Comparison of ENCODE assay signal across 2 cellular contexts in the genomic region with DNA sequence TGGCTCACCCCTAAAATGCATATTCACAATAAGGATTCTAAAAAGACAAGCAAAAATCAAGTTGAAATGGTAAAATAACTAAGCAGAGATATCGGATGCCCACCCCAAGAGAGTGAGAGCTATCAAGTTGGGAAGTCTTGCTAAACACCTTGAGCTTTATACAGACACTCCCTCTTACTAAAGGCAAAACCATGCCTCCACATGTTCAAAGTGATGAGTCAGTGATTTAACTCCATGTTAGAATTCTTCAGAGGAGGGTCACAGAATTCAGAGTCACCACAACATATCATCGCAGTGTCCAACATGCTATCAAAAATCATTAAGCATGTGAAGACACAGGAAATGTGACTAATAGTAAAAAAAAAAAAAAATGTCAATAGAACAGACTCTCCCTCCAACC.
A peak's percentile ranks its signal among the peaks of the same experiment; 100 is the strongest.
TF ChIP-seq lines count a peak whose summit lies in the region.

No MANE protein-coding gene starts in this region.

TF ChIP-seq in HepG2, 621 proteins besides CTCF, POLR2A, EP300 and RAD21:
- peak; percentile 80 to 87 for TF ChIP-seq MAFK (conservative IDR thresholded peaks at IDR 0.05 in 1 of 2, IDR thresholded peaks at IDR 0.05 in 1 of 2; ENCODE audit: low read length in 2 of 2)
- peak; percentile 82 for TF ChIP-seq MAFF (IDR thresholded peaks at IDR 0.05; ENCODE audit: low read depth, low read length)
- TF ChIP-seq, protein P1, sequence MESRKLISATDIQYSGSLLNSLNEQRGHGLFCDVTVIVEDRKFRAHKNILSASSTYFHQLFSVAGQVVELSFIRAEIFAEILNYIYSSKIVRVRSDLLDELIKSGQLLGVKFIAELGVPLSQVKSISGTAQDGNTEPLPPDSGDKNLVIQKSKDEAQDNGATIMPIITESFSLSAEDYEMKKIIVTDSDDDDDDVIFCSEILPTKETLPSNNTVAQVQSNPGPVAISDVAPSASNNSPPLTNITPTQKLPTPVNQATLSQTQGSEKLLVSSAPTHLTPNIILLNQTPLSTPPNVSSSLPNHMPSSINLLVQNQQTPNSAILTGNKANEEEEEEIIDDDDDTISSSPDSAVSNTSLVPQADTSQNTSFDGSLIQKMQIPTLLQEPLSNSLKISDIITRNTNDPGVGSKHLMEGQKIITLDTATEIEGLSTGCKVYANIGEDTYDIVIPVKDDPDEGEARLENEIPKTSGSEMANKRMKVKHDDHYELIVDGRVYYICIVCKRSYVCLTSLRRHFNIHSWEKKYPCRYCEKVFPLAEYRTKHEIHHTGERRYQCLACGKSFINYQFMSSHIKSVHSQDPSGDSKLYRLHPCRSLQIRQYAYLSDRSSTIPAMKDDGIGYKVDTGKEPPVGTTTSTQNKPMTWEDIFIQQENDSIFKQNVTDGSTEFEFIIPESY (CRISPR knock-in tag; IDR thresholded peaks at IDR 0.05), result no peak
TF ChIP-seq in HepG2: peak in this region for 2.

TF ChIP-seq in K562, 482 proteins besides CTCF, POLR2A, EP300 and RAD21:
- TF ChIP-seq RBBP5 (IDR thresholded peaks at IDR 0.05; ENCODE audit: borderline replicate concordance, insufficient read depth, low read length, poor library complexity, severe bottlenecking) (no peak), MAFK (IDR thresholded peaks at IDR 0.05; ENCODE audit: low read length) (0 out of 2 replicates have a peak, but pooled peaks have one; percentile 35), MAFF (IDR thresholded peaks at IDR 0.05; ENCODE audit: low read length) (0 out of 2 replicates have a peak, but pooled peaks have one; percentile 19), MAZ (CRISPR knock-in tag; conservative IDR thresholded peaks at IDR 0.05 in 1 of 2, IDR thresholded peaks at IDR 0.05 in 1 of 2) (no peak), ZNF316 (IDR thresholded peaks at IDR 0.05) (peak; percentile 56), CBX2 (IDR thresholded peaks at IDR 0.05; ENCODE audit: insufficient read depth, low read length, poor library complexity, severe bottlenecking) (no peak), C11orf30 (IDR thresholded peaks at IDR 0.05; ENCODE audit: low read depth) (0 out of 2 replicates have a peak, but pooled peaks have one; percentile 12), DMBX1 (CRISPR knock-in tag; IDR thresholded peaks at IDR 0.05; ENCODE audit: borderline replicate concordance) (no peak), MAFG (tag; conservative IDR thresholded peaks at IDR 0.05) (peak; percentile 32; the same call in 1 of the 2 replicates), POU5F1 (IDR thresholded peaks at IDR 0.05; ENCODE audit: borderline replicate concordance, low read depth, low read length, partially characterized antibody) (no peak)
- TF ChIP-seq, protein P2, sequence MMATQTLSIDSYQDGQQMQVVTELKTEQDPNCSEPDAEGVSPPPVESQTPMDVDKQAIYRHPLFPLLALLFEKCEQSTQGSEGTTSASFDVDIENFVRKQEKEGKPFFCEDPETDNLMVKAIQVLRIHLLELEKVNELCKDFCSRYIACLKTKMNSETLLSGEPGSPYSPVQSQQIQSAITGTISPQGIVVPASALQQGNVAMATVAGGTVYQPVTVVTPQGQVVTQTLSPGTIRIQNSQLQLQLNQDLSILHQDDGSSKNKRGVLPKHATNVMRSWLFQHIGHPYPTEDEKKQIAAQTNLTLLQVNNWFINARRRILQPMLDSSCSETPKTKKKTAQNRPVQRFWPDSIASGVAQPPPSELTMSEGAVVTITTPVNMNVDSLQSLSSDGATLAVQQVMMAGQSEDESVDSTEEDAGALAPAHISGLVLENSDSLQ (IDR thresholded peaks at IDR 0.05), result no peak
